ENCODE assay signal across 1 cellular context in the genomic region with DNA sequence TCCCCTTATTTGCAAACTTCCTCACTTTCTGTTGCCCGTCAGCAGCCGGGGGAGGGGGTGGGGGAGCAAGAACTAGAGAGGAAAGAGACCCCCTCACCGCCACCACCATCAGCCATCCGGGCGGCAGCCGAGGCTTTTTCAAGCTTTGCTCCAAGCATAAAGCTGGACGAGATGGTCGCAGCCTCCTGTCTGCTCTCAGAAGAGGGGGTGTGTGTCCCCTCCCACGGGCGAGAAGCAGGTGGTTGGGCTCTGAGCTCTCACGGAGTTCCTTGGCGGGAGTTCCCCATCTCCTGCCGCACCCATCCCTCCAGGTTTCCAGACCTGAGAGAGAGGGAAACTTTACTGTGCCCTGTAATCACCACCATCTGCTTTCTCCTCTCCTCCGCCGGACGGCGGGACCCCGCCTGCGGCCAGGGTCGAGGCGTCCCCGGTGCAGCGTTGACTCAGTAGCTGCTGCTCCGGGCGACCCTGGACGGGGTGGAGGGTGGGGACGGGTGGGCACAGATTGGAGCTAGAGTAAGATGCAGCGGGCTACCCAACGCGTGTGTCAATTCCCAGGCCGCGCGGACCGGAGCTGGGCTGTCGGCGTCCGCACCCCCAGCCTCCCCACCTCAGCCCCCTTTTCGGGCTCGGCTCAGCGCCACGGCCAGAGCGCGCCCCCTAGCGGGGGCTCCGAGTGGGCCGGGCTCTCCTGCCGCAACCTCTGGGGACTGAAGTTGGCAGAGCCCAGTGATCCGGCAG.
TF ChIP-seq lines count a peak whose summit lies in the region.

No MANE protein-coding gene starts in this region.

TF ChIP-seq in K562, 482 proteins besides CTCF, POLR2A, EP300 and RAD21:
- peak; percentile 41; the same call in 1 of the 2 replicates for TF ChIP-seq ZBTB7A (IDR thresholded peaks at IDR 0.05; ENCODE audit: borderline replicate concordance, control insufficient read depth, low read depth, low read length)
- TF ChIP-seq MAZ (CRISPR knock-in tag; conservative IDR thresholded peaks at IDR 0.05 in 1 of 2, IDR thresholded peaks at IDR 0.05 in 1 of 2) = peak in 1 of 2 experiments; percentile 19; a peak in 1 of 4 replicates
- TF ChIP-seq CXXC5 (CRISPR knock-in tag; IDR thresholded peaks at IDR 0.05) = 0 out of 2 replicates have a peak, but pooled peaks have one; percentile 13
- TF ChIP-seq CBFA2T2 (conservative IDR thresholded peaks at IDR 0.05) = no peak
- TF ChIP-seq TCF3 (CRISPR knock-in tag; IDR thresholded peaks at IDR 0.05) = no peak
- TF ChIP-seq CTCFL (IDR thresholded peaks at IDR 0.05; ENCODE audit: borderline replicate concordance, insufficient read depth, low read depth, low read length, poor library complexity, severe bottlenecking) = peak; percentile 61
- TF ChIP-seq, protein P1, sequence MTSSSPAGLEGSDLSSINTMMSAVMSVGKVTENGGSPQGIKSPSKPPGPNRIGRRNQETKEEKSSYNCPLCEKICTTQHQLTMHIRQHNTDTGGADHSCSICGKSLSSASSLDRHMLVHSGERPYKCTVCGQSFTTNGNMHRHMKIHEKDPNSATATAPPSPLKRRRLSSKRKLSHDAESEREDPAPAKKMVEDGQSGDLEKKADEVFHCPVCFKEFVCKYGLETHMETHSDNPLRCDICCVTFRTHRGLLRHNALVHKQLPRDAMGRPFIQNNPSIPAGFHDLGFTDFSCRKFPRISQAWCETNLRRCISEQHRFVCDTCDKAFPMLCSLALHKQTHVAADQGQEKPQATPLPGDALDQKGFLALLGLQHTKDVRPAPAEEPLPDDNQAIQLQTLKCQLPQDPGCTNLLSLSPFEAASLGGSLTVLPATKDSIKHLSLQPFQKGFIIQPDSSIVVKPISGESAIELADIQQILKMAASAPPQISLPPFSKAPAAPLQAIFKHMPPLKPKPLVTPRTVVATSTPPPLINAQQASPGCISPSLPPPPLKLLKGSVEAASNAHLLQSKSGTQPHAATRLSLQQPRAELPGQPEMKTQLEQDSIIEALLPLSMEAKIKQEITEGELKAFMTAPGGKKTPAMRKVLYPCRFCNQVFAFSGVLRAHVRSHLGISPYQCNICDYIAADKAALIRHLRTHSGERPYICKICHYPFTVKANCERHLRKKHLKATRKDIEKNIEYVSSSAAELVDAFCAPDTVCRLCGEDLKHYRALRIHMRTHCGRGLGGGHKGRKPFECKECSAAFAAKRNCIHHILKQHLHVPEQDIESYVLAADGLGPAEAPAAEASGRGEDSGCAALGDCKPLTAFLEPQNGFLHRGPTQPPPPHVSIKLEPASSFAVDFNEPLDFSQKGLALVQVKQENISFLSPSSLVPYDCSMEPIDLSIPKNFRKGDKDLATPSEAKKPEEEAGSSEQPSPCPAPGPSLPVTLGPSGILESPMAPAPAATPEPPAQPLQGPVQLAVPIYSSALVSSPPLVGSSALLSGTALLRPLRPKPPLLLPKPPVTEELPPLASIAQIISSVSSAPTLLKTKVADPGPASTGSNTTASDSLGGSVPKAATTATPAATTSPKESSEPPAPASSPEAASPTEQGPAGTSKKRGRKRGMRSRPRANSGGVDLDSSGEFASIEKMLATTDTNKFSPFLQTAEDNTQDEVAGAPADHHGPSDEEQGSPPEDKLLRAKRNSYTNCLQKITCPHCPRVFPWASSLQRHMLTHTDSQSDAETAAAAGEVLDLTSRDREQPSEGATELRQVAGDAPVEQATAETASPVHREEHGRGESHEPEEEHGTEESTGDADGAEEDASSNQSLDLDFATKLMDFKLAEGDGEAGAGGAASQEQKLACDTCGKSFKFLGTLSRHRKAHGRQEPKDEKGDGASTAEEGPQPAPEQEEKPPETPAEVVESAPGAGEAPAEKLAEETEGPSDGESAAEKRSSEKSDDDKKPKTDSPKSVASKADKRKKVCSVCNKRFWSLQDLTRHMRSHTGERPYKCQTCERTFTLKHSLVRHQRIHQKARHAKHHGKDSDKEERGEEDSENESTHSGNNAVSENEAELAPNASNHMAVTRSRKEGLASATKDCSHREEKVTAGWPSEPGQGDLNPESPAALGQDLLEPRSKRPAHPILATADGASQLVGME (CRISPR knock-in tag; IDR thresholded peaks at IDR 0.05) = no peak
TF ChIP-seq in K562: peak in this region for 4.
